ENCODE assay signal across 8 cellular contexts in the genomic region with DNA sequence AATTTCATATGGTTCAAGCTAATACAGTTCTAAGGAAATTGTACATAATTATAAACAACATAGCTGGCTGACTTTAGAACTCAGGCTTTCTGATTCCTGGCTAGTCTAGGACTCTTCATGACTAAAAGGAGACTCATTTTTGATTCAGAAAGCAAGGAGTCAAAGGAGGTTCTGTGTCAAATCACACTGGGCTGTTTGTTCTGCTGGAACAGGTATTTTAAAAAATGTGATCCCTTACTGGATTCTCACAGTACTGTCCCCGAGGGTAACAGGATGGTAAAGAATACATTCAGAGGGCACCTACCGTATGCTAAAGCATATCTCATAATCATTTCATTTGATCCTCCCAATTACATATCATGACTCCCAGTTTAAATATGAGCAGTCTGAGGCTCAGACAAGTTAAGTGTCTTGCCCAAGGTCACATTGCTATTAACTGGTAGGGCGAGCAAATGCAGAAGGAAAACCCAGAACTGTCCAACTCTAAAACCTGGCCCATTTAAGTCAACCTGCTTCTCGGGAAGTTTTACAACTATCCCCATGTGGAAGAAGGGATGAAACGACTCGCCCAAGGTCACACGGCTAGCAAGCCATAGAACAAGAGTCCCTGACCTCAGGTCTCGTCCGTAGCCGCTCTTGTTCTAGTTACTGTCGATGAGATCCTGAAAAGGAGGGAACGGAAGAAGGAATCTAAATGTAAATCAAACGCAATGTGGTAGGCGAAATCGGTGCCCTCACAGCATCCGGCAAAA. TPM values are rescaled to one million over a fixed set of nuclear protein-coding genes. Genes with fewer than 3 reads are reported as not detected.
A peak's percentile ranks its signal among the peaks of the same experiment; 100 is the strongest.
DNase-seq lines count a peak whose midpoint lies in the region; ATAC-seq and TF ChIP-seq lines count a peak whose summit lies in the region.

No MANE protein-coding gene starts in this region.

- CTCF ChIA-PET in PC-3 (lab: Charles Lee) = no interaction called here

- H3K4me3 Mint-ChIP-seq in endothelial cell (ENCODE audit: unreplicated experiment) (peak overlapping the region; percentile 94), naive B cell (peak overlapping the region in 7 of 8 donors; percentile 97 to 100 (median 99))

- H3K36me3 ChIP-seq in H7 (replicated peaks; ENCODE audit: control insufficient read depth, insufficient read depth, low read length) (peaks cover 11% of the 10 kb centered on the region), PC-3 (ENCODE audit: low read depth, low read length) (peaks cover 6% of the 10 kb centered on the region; the same call in 1 of the 2 replicates)

- H3K27ac Mint-ChIP-seq in endothelial cell (ENCODE audit: unreplicated experiment) = peak overlapping the region; percentile 97
- H3K27ac Mint-ChIP-seq in naive B cell = peak overlapping the region; percentile 97 to 100 (median 98)

- no peaks in the 10 kb centered on the region for H3K9me3 ChIP-seq in PC-3 (ENCODE audit: low read length)

- H3K27me3 Mint-ChIP-seq in endothelial cell (ENCODE audit: unreplicated experiment) = peaks cover 7% of the 10 kb centered on the region
- H3K27me3 Mint-ChIP-seq in naive B cell = no peaks in the 10 kb centered on the region

- TSS peak; percentile 72 for BruUV-seq in PC-3 (replicated peaks; lab: Mats Ljungman, UMichigan)

- no peaks in the 10 kb centered on the region for H3K27me3 ChIP-seq in H7 (ENCODE audit: control insufficient read depth, insufficient read depth, low read length)
- no peaks in the 10 kb centered on the region for H3K27me3 ChIP-seq in PC-3 (ENCODE audit: low read length)

- no peaks in the 10 kb centered on the region for H3K9me2 ChIP-seq in PC-3 (replicated peaks; ENCODE audit: low read length)

- H3K9me3 Mint-ChIP-seq in endothelial cell (ENCODE audit: unreplicated experiment) (no peaks in the 10 kb centered on the region), naive B cell (no peaks in the 10 kb centered on the region)

- peak overlapping the region; percentile 93 for H3K4me2 ChIP-seq in PC-3 (ENCODE audit: low read length)

- intact Hi-C loops in PC-3 (cut with micrococcal nuclease) = no loop called here

- H3K27ac ChIP-seq in PC-3 (ENCODE audit: low read length) = peak overlapping the region; percentile 27

- H3K4me1 Mint-ChIP-seq in endothelial cell (ENCODE audit: unreplicated experiment) = peaks cover 19% of the 10 kb centered on the region
- H3K4me1 Mint-ChIP-seq in naive B cell = peaks cover 11 to 19% (median 14%) of the 10 kb centered on the region in 3 donors

- POLR2A ChIA-PET in PC-3 (lab: Charles Lee; ENCODE audit: unreplicated experiment) = no interaction called here

- H3K4me3 ChIP-seq in GM12875 (ENCODE audit: low read depth, low read length) (peak overlapping the region; percentile 93), H7 (ENCODE audit: insufficient read depth, low read depth, low read length) (peak overlapping the region; percentile 92), PC-3 (ENCODE audit: low read length) (peak overlapping the region; percentile 95)

- peak overlapping the region; percentile 61 for H2AFZ ChIP-seq in PC-3 (ENCODE audit: low read length)

- 0 out of 2 replicates have a peak, but pooled peaks cover 6% of the 10 kb centered on the region for H4K20me1 ChIP-seq in PC-3 (ENCODE audit: low read length)

- H3F3A ChIP-seq in PC-3 (ENCODE audit: low read length, unreplicated experiment) = no peaks in the 10 kb centered on the region

- H3K4me1 ChIP-seq in PC-3 (ENCODE audit: insufficient read depth, low read length) = peaks cover 7% of the 10 kb centered on the region

- peaks cover 48% of the 10 kb centered on the region for H3K79me2 ChIP-seq in PC-3 (ENCODE audit: low read length)

- H3K36me3 Mint-ChIP-seq in endothelial cell (ENCODE audit: low read depth, unreplicated experiment) = peaks cover 3% of the 10 kb centered on the region
- peaks cover 0 to 9% of the 10 kb centered on the region in 2 donors for H3K36me3 Mint-ChIP-seq in naive B cell

- ATAC-seq in PC-3 (peak; percentile 37), naive B cell (ENCODE audit: low read depth in 2 of 2) (peak; percentile 3 to 5), GM21515 (IDR thresholded peaks at IDR 0.05; ENCODE audit: unreplicated experiment) (no peak)

- DNase-seq in H7 = no peak
- DNase-seq in PC-3 = peak; percentile 13
- peak; percentile 17 for DNase-seq in endothelial cell (ENCODE audit: low spot score)
- DNase-seq in naive B cell = no peak
- DNase-seq in stimulated activated CD4-positive, alpha-beta T cell treated with anti-CD3 and anti-CD28 coated beads, Interleukin-4, amount 100 ng/mL, for 4 hours = no peak
- no peak for DNase-seq in pons (ENCODE audit: low spot score)

- no peak for TF ChIP-seq CTCF in GM12875 (IDR thresholded peaks at IDR 0.05; ENCODE audit: borderline replicate concordance, insufficient read depth, low read depth, low read length)
- no peak for TF ChIP-seq CTCF in PC-3 (conservative IDR thresholded peaks at IDR 0.05; ENCODE audit: low read depth, low read length)
- TF ChIP-seq CTCF in endothelial cell (IDR thresholded peaks at IDR 0.05; ENCODE audit: unreplicated experiment) = no peak

- peak overlapping the region; percentile 95 for H3K9ac ChIP-seq in PC-3 (ENCODE audit: low read length)

RNA-seq across cellular contexts. Expression of gene MYSM1, which starts 0.7 kb away (rescaled TPM):
- total RNA-seq in H7 (2014; rRNA removed; shearing (Covaris generic)) = 33.6 and 74.7 TPM in 2 replicates
- total RNA-seq in PC-3 (2014; rRNA removed) = 18.3 and 26.1 TPM in 2 replicates
- 60.8 TPM for total RNA-seq in endothelial cell (ENCODE audit: unreplicated experiment)
- 10 to 100 TPM in 4 of 6 donors, 1 to 10 TPM in 2; 9.3 to 18.6 (median 12.0) TPM for polyA plus RNA-seq in naive B cell (ENCODE audit: low read depth in 6 of 6)

Comparison
In these comparisons a context has a peak if more than half of its experiments do, and no peak if none do; other contexts are left out.
1. DNase-seq: peak in PC-3 (single experiment) and endothelial cell (single experiment); none in H7 (single experiment), naive B cell (single experiment), stimulated activated CD4-positive, alpha-beta T cell treated with anti-CD3 and anti-CD28 coated beads, Interleukin-4, amount 100 ng/mL, for 4 hours (0 of 2) and pons (single experiment).
2. Peak in every context shown above with its lines, with median percentiles within 50 percentile points of each other: H3K4me3 ChIP-seq.